In the genomic region with DNA sequence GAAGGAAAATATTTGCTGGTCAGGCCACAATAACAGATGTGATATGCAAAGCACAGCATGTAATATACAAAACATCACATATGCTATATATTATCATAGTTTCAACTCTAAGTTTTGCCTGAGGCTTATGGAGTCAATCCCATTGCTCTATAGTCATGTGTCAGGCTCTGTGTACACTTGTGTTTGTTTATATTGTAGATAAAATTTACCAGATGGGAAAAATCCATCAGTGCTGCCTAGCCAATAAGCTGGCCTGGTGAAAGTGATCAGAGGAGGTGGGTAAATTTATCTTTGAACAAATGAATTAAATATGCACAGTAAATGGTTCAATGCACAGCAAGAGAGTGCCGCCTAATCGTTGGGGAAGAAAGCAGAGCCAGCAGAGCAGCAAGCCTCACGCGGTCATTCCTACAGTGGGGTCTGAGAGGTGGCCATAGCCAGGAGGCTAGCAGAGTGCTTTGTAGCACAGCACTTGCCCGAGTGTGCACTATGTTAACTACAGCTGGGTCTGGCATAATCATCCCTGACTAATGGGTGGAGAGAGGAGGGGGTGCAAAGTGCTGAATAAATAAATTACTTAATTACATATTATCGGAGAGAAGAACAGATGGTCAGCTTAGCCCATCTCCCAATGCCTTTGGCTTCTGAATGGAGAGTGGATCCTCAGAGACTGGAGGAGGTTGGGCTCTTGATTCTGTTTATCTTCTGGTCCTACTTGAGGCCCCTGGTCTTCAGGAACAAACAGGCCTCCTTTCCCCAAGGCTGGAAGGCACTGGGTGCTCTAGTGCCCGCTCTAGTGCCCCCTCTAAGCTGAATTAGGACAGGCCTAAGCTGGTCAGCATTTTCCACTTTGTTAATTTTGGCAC, we compare ENCODE assay signal across 23 cellular contexts.
A peak's percentile ranks its signal among the peaks of the same experiment; 100 is the strongest.
DNase-seq lines count a peak whose midpoint lies in the region; FAIRE-seq and TF ChIP-seq lines count a peak whose summit lies in the region.
"Had no signal": no experiment of that assay in that cellular context is flagged by ENCODE, and none has a peak within 500 bp of the region (broad histone marks: within the 10 kb centered on the region; RNA-seq: fewer than 3 reads in every experiment).

No MANE protein-coding gene starts in this region.

- H3K23ac ChIP-seq in H1 (ENCODE audit: insufficient read length): no peak overlapping the region

- DNase-seq in NCI-H2171 treated with DMSO at 0.1 percent for 48 hours (lab: John Stamatoyannopoulos, UW): peak; percentile 29
- no peak for DNase-seq in NCI-H2171 (lab: John Stamatoyannopoulos, UW)
- peak; percentile 79 for DNase-seq in NCI-H748 treated with DMSO at 0.1 percent for 48 hours (lab: John Stamatoyannopoulos, UW)
- no peak for DNase-seq in H1 (ENCODE audit: low read depth in 1 of 2, low spot score in 2 of 2)
- no peak for DNase-seq in activated CD8-positive, alpha-beta memory T cell treated with anti-CD3 and anti-CD28 coated beads for 24 hours
- DNase-seq in epidermal melanocyte (ENCODE audit: insufficient read length, low spot score): no peak
- no peak for DNase-seq in NK-92 (lab: John Stamatoyannopoulos, UW; ENCODE audit: unreplicated experiment)
- no peak for DNase-seq in activated CD4-positive, alpha-beta T cell treated with anti-CD3 and anti-CD28 coated beads for 48 hours
- DNase-seq: 8988T; activated naive CD8-positive, alpha-beta T cell treated with anti-CD3 and anti-CD28 coated beads, Interleukin-2, amount 10 ng/mL, durations not matched to agents 7 days and 5 days; Calu3; dermis blood vessel endothelial cell; gastrocnemius medialis; kidney glomerular epithelial cell; NCI-H2029; NCI-H774; Peyer's patch; stimulated activated naive B cell treated with anti-CD40 and anti-IgM and Interleukin-4, amounts not matched to agents 10 μg/mL and 1 μg/mL and 100 μg/mL, for 72 hours; thyroid gland had no signal

- TF ChIP-seq RAD21 in H1 (IDR thresholded peaks at IDR 0.05 in 1 of 2, conservative IDR thresholded peaks at IDR 0.05 in 1 of 2; ENCODE audit: low read depth in 2 of 2, low read length in 2 of 2): no peak

- H4K5ac ChIP-seq in H1 (ENCODE audit: insufficient read length, low read depth, low read length): no peak overlapping the region

- no peaks in the 10 kb centered on the region for H3K27me3 ChIP-seq in H1 (replicated peaks in 1 of 4; ENCODE audit: control insufficient read depth in 3 of 4, extremely low read depth in 1 of 4, insufficient read depth in 3 of 4, low read length in 3 of 4)
- H3K27me3 ChIP-seq: gastrocnemius medialis, Peyer's patch, thyroid gland had no signal

- TF ChIP-seq EP300 in H1 (IDR thresholded peaks at IDR 0.05; ENCODE audit: borderline replicate concordance in 1 of 2, low read depth in 2 of 2, low read length in 2 of 2): no peak

- no peak overlapping the region for H3K4me3 ChIP-seq in H1 (ENCODE audit: extremely low read depth in 1 of 4, insufficient read depth in 2 of 4, low read depth in 3 of 4, low read length in 4 of 4)
- H3K4me3 ChIP-seq: gastrocnemius medialis, Peyer's patch, thyroid gland had no signal

- POLR2A ChIA-PET in H1 (lab: Charles Lee; ENCODE audit: partially characterized antibody): no interaction called here

- H3K14ac ChIP-seq in H1 (ENCODE audit: insufficient read length): no peak overlapping the region

- no peak overlapping the region for H2BK12ac ChIP-seq in H1 (ENCODE audit: low read depth, low read length)

- no peaks in the 10 kb centered on the region for H3K79me2 ChIP-seq in H1 (ENCODE audit: control insufficient read depth in 1 of 2, insufficient read depth in 2 of 2, low read length in 2 of 2)

- no peaks in the 10 kb centered on the region for H3K4me1 ChIP-seq in H1 (replicated peaks in 1 of 4; ENCODE audit: control insufficient read depth in 3 of 4, insufficient read depth in 4 of 4, low read length in 3 of 4)
- H3K4me1 ChIP-seq: gastrocnemius medialis, thyroid gland had no signal

- H3K27ac ChIP-seq in H1 (ENCODE audit: low read depth, low read length): no peak overlapping the region
- H3K27ac ChIP-seq: gastrocnemius medialis, Peyer's patch, thyroid gland had no signal

- CTCF ChIA-PET in H1 (lab: Charles Lee; ENCODE audit: partially characterized antibody): interaction anchor here (1.2 kb wide), 1 partner anchor 12 kb away, joined by 4 read pairs; no protein-coding TSS in a partner anchor

- no peak overlapping the region for H4K91ac ChIP-seq in H1 (replicated peaks; ENCODE audit: insufficient read length, low read length)

- H2AK5ac ChIP-seq in H1 (ENCODE audit: low read depth, low read length): no peak overlapping the region

- no peak overlapping the region for H3K4me2 ChIP-seq in H1 (ENCODE audit: insufficient read depth in 1 of 2, low read depth in 2 of 2, low read length in 2 of 2)

- H2BK20ac ChIP-seq in H1 (ENCODE audit: low read length): no peak overlapping the region

- no peaks in the 10 kb centered on the region for H3K9me3 ChIP-seq in H1 (ENCODE audit: insufficient read depth in 2 of 2, low read depth in 1 of 2, low read length in 1 of 2)
- H3K9me3 ChIP-seq: gastrocnemius medialis, Peyer's patch, thyroid gland had no signal

- no peak overlapping the region for H3K18ac ChIP-seq in H1 (ENCODE audit: extremely low read depth, low read length)

- no peaks in the 10 kb centered on the region for H3K79me1 ChIP-seq in H1 (ENCODE audit: low read depth, low read length)

- WGBS in H1 (ENCODE audit: extremely low coverage in 1 of 2, insufficient coverage in 1 of 2, insufficient read length in 1 of 2, insufficient replicate concordance in 2 of 2, low coverage in 1 of 2, low lambda C conversion rate in 2 of 2, missing lambda C conversion rate in 1 of 2), 2 experiments: 77% methylated on average over 7 of the region's 7 CpGs; no CpG with 5 or more reads in 1 of the 2 experiments

- H2BK5ac ChIP-seq in H1 (ENCODE audit: low read depth, low read length): no peak overlapping the region

- H2BK15ac ChIP-seq in H1 (ENCODE audit: low read length): no peak overlapping the region

- no peak overlapping the region for H3K9ac ChIP-seq in H1 (replicated peaks in 1 of 4; ENCODE audit: extremely low read depth in 1 of 4, low read depth in 3 of 4, low read length in 3 of 4)

- H4K20me1 ChIP-seq in H1 (replicated peaks in 1 of 2; ENCODE audit: control insufficient read depth in 1 of 2, insufficient read depth in 2 of 2, low read length in 2 of 2): no peaks in the 10 kb centered on the region

- H2BK120ac ChIP-seq in H1 (replicated peaks; ENCODE audit: low read depth, low read length): no peak overlapping the region

- TF ChIP-seq CTCF in H1 (IDR thresholded peaks at IDR 0.05; ENCODE audit: control extremely low read depth in 1 of 3, insufficient read depth in 1 of 3, low read depth in 1 of 3, low read length in 3 of 3): no peak

- FAIRE-seq in H1 (lab: Jason Lieb, UNC): no peak
- FAIRE-seq: bronchial epithelial cell, endothelial cell of umbilical vein, H54, HepG2 had no signal

- H4K8ac ChIP-seq in H1 (ENCODE audit: extremely low read depth, insufficient read depth, low read length): no peak overlapping the region

- TF ChIP-seq POLR2A in H1 (IDR thresholded peaks at IDR 0.05; ENCODE audit: control extremely low read depth in 1 of 2, low read depth in 2 of 2, low read length in 2 of 2): no peak

- H3K23me2 ChIP-seq in H1 (ENCODE audit: low read depth, low read length): no peaks in the 10 kb centered on the region

- no peak overlapping the region for H3K4ac ChIP-seq in H1 (replicated peaks; ENCODE audit: insufficient read length, low read depth, low read length)

- H2AFZ ChIP-seq in H1 (ENCODE audit: low read length): 0 out of 2 replicates have a peak overlapping the region, but pooled peaks have one; percentile 30

- H3K56ac ChIP-seq in H1 (replicated peaks; ENCODE audit: insufficient read length, low read depth, low read length): no peak overlapping the region

- H3K36me3 ChIP-seq in H1 (ENCODE audit: control insufficient read depth in 2 of 4, insufficient read depth in 4 of 4, low read length in 3 of 4): no peaks in the 10 kb centered on the region
- H3K36me3 ChIP-seq: gastrocnemius medialis, Peyer's patch, thyroid gland had no signal

TF ChIP-seq in H1, 55 proteins besides CTCF, POLR2A, EP300 and RAD21:
- TF ChIP-seq YY1 (IDR thresholded peaks at IDR 0.05; ENCODE audit: low read depth, low read length) (no peak), NRF1 (IDR thresholded peaks at IDR 0.05; ENCODE audit: low read depth, low read length) (no peak)

Comparison
In these comparisons a context has a peak if more than half of its experiments do, and no peak if none do; other contexts are left out.
1. DNase-seq: peak in NCI-H2171 treated with DMSO at 0.1 percent for 48 hours (single experiment) and NCI-H748 treated with DMSO at 0.1 percent for 48 hours (single experiment); none in NCI-H2171 (single experiment), H1 (0 of 2), activated CD8-positive, alpha-beta memory T cell treated with anti-CD3 and anti-CD28 coated beads for 24 hours (single experiment), epidermal melanocyte (single experiment), NK-92 (single experiment) and activated CD4-positive, alpha-beta T cell treated with anti-CD3 and anti-CD28 coated beads for 48 hours (single experiment).